ENCODE assay signal across 2 cellular contexts in genomic region chr11:88655163-88655562, GRCh38.
TF ChIP-seq lines count a peak whose summit lies in the region.

No MANE protein-coding gene starts in this region.

TF ChIP-seq in GM23338, 12 proteins besides CTCF, POLR2A, EP300 and RAD21:
- TF ChIP-seq, protein P1, sequence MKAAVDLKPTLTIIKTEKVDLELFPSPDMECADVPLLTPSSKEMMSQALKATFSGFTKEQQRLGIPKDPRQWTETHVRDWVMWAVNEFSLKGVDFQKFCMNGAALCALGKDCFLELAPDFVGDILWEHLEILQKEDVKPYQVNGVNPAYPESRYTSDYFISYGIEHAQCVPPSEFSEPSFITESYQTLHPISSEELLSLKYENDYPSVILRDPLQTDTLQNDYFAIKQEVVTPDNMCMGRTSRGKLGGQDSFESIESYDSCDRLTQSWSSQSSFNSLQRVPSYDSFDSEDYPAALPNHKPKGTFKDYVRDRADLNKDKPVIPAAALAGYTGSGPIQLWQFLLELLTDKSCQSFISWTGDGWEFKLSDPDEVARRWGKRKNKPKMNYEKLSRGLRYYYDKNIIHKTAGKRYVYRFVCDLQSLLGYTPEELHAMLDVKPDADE (IDR thresholded peaks at IDR 0.05), result no peak
- TF ChIP-seq POLR2AphosphoS5 (IDR thresholded peaks at IDR 0.05; ENCODE audit: low read depth) (no peak), EZH2phosphoT487 (IDR thresholded peaks at IDR 0.05; ENCODE audit: unreplicated experiment) (no peak), REST (IDR thresholded peaks at IDR 0.05; ENCODE audit: unreplicated experiment) (no peak), NANOG (IDR thresholded peaks at IDR 0.05; ENCODE audit: borderline replicate concordance) (no peak), CREB1 (CRISPR knock-in tag; IDR thresholded peaks at IDR 0.05; ENCODE audit: low read depth) (no peak), ZNF114 (CRISPR knock-in tag; IDR thresholded peaks at IDR 0.05) (no peak), EZH2 (IDR thresholded peaks at IDR 0.05; ENCODE audit: low read depth, unreplicated experiment) (no peak), ZNF331 (CRISPR knock-in tag; IDR thresholded peaks at IDR 0.05; ENCODE audit: low read depth) (no peak), ZNF462 (CRISPR knock-in tag; IDR thresholded peaks at IDR 0.05) (no peak), JUNB (IDR thresholded peaks at IDR 0.05; ENCODE audit: unreplicated experiment) (no peak), STAT1 (IDR thresholded peaks at IDR 0.05; ENCODE audit: unreplicated experiment) (no peak)

TF ChIP-seq in H1, 55 proteins besides CTCF, POLR2A, EP300 and RAD21 (continued from another document):
- no peak for TF ChIP-seq CBX8 (IDR thresholded peaks at IDR 0.05; ENCODE audit: borderline replicate concordance, low read depth, low read length)
- no peak for TF ChIP-seq TCF12 (IDR thresholded peaks at IDR 0.05; ENCODE audit: low read depth, low read length)
- TF ChIP-seq JUND (IDR thresholded peaks at IDR 0.05; ENCODE audit: low read length), result no peak
- no peak for TF ChIP-seq CTBP2 (IDR thresholded peaks at IDR 0.05; ENCODE audit: borderline replicate concordance, insufficient read depth, insufficient read length, low read length)
- TF ChIP-seq CHD2 (IDR thresholded peaks at IDR 0.05; ENCODE audit: low read length), result no peak
- TF ChIP-seq CREB1 (IDR thresholded peaks at IDR 0.05), result no peak
